13 cellular contexts compared by ENCODE assay signal in the genomic region with DNA sequence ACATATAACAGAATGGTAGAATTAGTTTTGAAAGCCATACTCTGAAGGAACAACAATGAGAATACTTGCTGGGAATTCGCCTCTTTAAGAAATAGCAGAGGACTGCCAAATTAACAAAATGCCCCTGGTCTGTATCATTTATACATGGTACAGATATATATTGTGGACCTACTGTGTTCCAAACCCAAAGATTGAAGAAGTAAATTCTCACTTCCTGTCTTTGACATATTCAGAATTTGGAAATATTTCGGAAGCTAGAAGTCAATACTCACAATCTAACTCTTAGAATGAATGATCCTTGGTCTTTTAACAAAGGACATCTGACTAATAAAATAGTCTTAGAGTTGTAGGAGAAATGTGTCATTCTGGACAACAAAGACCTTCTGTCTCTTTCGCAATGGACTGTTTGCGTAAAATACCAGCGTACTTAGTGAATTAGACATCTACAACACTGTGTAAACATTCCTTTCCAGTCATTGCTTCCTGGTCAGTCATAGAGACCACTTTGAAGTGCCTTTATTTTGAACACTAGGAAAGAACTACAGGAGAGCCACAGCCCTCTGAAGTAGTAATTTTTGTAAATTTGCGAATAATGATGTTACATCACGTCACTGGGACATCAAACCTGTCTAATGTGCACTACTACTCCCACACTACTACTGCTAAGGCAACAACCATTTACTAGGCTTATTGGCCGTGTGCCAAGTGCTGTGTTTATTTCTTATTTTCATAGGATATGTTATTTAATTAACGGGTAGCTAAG.
A peak's percentile ranks its signal among the peaks of the same experiment; 100 is the strongest.
DNase-seq lines count a peak whose midpoint lies in the region; ATAC-seq and TF ChIP-seq lines count a peak whose summit lies in the region.
"Had no signal": no experiment of that assay in that cellular context is flagged by ENCODE, and none has a peak within 500 bp of the region (broad histone marks: within the 10 kb centered on the region; RNA-seq: fewer than 3 reads in every experiment).

No MANE protein-coding gene starts in this region.

- ATAC-seq in mucosa of descending colon (peak; percentile 38), HG03045 (IDR thresholded peaks at IDR 0.05; ENCODE audit: unreplicated experiment) (no peak), HG02759 (IDR thresholded peaks at IDR 0.05; ENCODE audit: unreplicated experiment) (no peak)
- ATAC-seq: Right ventricle myocardium inferior had no signal

- H3K4me1 ChIP-seq in mucosa of descending colon (ENCODE audit: low read depth) (no peaks in the 10 kb centered on the region), BE2C (no peaks in the 10 kb centered on the region)

- in situ Hi-C loops in GM13977 (cut with MboI; ENCODE audit: low pct_unique_long_range_greater_than_20kb, low sequenced_read_pairs, unreplicated experiment), result no loop called here

- TF ChIP-seq CTCF in AG09319 (IDR thresholded peaks at IDR 0.05; ENCODE audit: low read depth, low read length) (no peak), choroid plexus epithelial cell (conservative IDR thresholded peaks at IDR 0.05; ENCODE audit: low read depth, low read length) (no peak), mucosa of descending colon (IDR thresholded peaks at IDR 0.05) (no peak), BE2C (IDR thresholded peaks at IDR 0.05; ENCODE audit: low read depth, low read length) (no peak), GM13977 (IDR thresholded peaks at IDR 0.05; ENCODE audit: extremely low read depth, insufficient read depth, missing control alignments) (no peak)

- no peaks in the 10 kb centered on the region for H3K9me3 ChIP-seq in mucosa of descending colon
- H3K9me3 ChIP-seq in BE2C, result no peaks in the 10 kb centered on the region

- H3K4me3 ChIP-seq in choroid plexus epithelial cell (ENCODE audit: low read depth, low read length), result no peak overlapping the region
- H3K4me3 ChIP-seq in mucosa of descending colon, result no peak overlapping the region
- H3K4me3 ChIP-seq in BE2C (ENCODE audit: low read depth, low read length), result no peak overlapping the region
- H3K4me3 ChIP-seq: BLaER1 treated with 17β-estradiol and CSF1 and Interleukin-3, amounts not matched to agents 10 nM and 100 nM had no signal

- DNase-seq in AG09319 (ENCODE audit: extremely low read depth, low read depth) (peak; percentile 4), NCI-H460 (ENCODE audit: extremely low read depth, low read depth) (peak; percentile 97), choroid plexus epithelial cell (ENCODE audit: low read depth) (peak; percentile 9), mucosa of descending colon (peak in 1 of 3 donors; percentile 4), BE2C (no peak), GM13977 (ENCODE audit: low spot score) (no peak)
- DNase-seq: activated CD4-positive, CD25-positive, alpha-beta regulatory T cell treated with anti-CD3 and anti-CD28 coated beads, Interleukin-2, amount 50 U/mL, for 72 hours; central memory CD4-positive, alpha-beta T cell; NCI-H187 had no signal

- intact Hi-C loops in mucosa of descending colon (cut with DNase I, micrococcal nuclease), result no loop called here

- H3K36me3 ChIP-seq in mucosa of descending colon (ENCODE audit: low read depth), result no peaks in the 10 kb centered on the region
- H3K36me3 ChIP-seq in BE2C, result no peaks in the 10 kb centered on the region
- H3K36me3 ChIP-seq: BLaER1 treated with 17β-estradiol and CSF1 and Interleukin-3, amounts not matched to agents 10 nM and 100 nM had no signal

- no peaks in the 10 kb centered on the region for H3K27me3 ChIP-seq in BE2C
- H3K27me3 ChIP-seq: BLaER1 treated with 17β-estradiol and CSF1 and Interleukin-3, amounts not matched to agents 10 nM and 100 nM had no signal

Comparison
In these comparisons a context has a peak if more than half of its experiments do, and no peak if none do; other contexts are left out.
1. DNase-seq: peak in AG09319 (single experiment), NCI-H460 (single experiment) and choroid plexus epithelial cell (single experiment); none in BE2C (single experiment) and GM13977 (single experiment).